34 cellular contexts compared by ENCODE assay signal in genomic region chr5:66637994-66638393, GRCh38.
"Had no signal": no experiment of that assay in that cellular context is flagged by ENCODE, and none has a peak within 500 bp of the region (broad histone marks: within the 10 kb centered on the region; RNA-seq: fewer than 3 reads in every experiment).

No MANE protein-coding gene starts in this region.

- H3K27me3 ChIP-seq: brain microvascular endothelial cell, MG63, Peyer's patch had no signal

- H3K4me1 ChIP-seq: Peyer's patch had no signal

- ATAC-seq: activated CD8-positive, alpha-beta T cell treated with anti-CD3 and anti-CD28 coated beads for 36 hours; activated T-cell treated with anti-CD3 and anti-CD28 coated beads, Interleukin-2, amount 50 U/mL, for 72 hours; activated T-helper 17 cell treated with anti-CD3 and anti-CD28 coated beads, Interleukin-2, amount 50 U/mL, for 72 hours; PC-3 had no signal

- H3K4me3 Mint-ChIP-seq: activated CD8-positive, alpha-beta T cell treated with anti-CD3 and anti-CD28 coated beads for 36 hours; activated naive CD8-positive, alpha-beta T cell treated with anti-CD3 and anti-CD28 coated beads for 36 hours; activated T-cell treated with anti-CD3 and anti-CD28 coated beads, Interleukin-2, amount 50 U/mL, for 72 hours; activated T-helper 17 cell treated with anti-CD3 and anti-CD28 coated beads, Interleukin-2, amount 50 U/mL, for 72 hours had no signal

- H3K9me3 Mint-ChIP-seq: activated CD8-positive, alpha-beta T cell treated with anti-CD3 and anti-CD28 coated beads for 36 hours; activated naive CD8-positive, alpha-beta T cell treated with anti-CD3 and anti-CD28 coated beads for 36 hours; activated T-cell treated with anti-CD3 and anti-CD28 coated beads, Interleukin-2, amount 50 U/mL, for 72 hours; activated T-helper 17 cell treated with anti-CD3 and anti-CD28 coated beads, Interleukin-2, amount 50 U/mL, for 72 hours had no signal

- H3K27ac ChIP-seq: brain microvascular endothelial cell, Peyer's patch, VCaP had no signal

- H3K4me3 ChIP-seq: MG63, Peyer's patch had no signal

- DNase-seq: activated CD4-positive, alpha-beta T cell treated with anti-CD3 and anti-CD28 coated beads for 1 hour; activated CD4-positive, alpha-beta T cell treated with anti-CD3 and anti-CD28 coated beads for 48 hours; activated CD4-positive, CD25-positive, alpha-beta regulatory T cell; activated CD8-positive, alpha-beta T cell treated with anti-CD3 and anti-CD28 coated beads for 36 hours; activated effector memory CD4-positive, alpha-beta T cell treated with anti-CD3 and anti-CD28 coated beads, Interleukin-2, amount 50 U/mL, for 16 hours; activated naive CD4-positive, alpha-beta T cell; activated naive CD4-positive, alpha-beta T cell treated with anti-CD3 and anti-CD28 coated beads, Interleukin-2, amount 50 U/mL, for 16 hours; activated naive CD8-positive, alpha-beta T cell treated with anti-CD3 and anti-CD28 coated beads for 36 hours; activated T-cell treated with anti-CD3 and anti-CD28 coated beads, Interleukin-2, amount 50 U/mL, for 1 hour; activated T-cell treated with anti-CD3 and anti-CD28 coated beads, Interleukin-2, amount 50 U/mL, for 72 hours; amniotic stem cell; aorta; brain microvascular endothelial cell; Kasumi-1; KG1; MG63; MV-4-11; NCI-H1092; NCI-H1436 treated with DMSO at 0.1 percent for 48 hours; NCI-H1694 treated with DMSO at 0.1 percent for 48 hours; NCI-H2029; NCI-H345; NCI-H524 treated with DMSO at 0.1 percent for 48 hours; NCI-H748 treated with DMSO at 0.1 percent for 48 hours; NK-92 treated with Interleukin-12 subunit alpha and Interleukin-12 subunit beta, amount 100 ng/mL, for 24 hours; PC-3; Peyer's patch; RPMI8226; SW 1271; T-helper 1 cell; T-helper 2 cell; T-helper 9 cell had no signal

- H3K27ac Mint-ChIP-seq: activated CD8-positive, alpha-beta T cell treated with anti-CD3 and anti-CD28 coated beads for 36 hours; activated naive CD8-positive, alpha-beta T cell treated with anti-CD3 and anti-CD28 coated beads for 36 hours; activated T-cell treated with anti-CD3 and anti-CD28 coated beads, Interleukin-2, amount 50 U/mL, for 72 hours; activated T-helper 17 cell treated with anti-CD3 and anti-CD28 coated beads, Interleukin-2, amount 50 U/mL, for 72 hours had no signal

- H3K36me3 ChIP-seq: brain microvascular endothelial cell, MG63, Peyer's patch had no signal

- H3K9me3 ChIP-seq: Peyer's patch had no signal

- H3K4me1 Mint-ChIP-seq: activated naive CD8-positive, alpha-beta T cell treated with anti-CD3 and anti-CD28 coated beads for 36 hours; activated T-helper 17 cell treated with anti-CD3 and anti-CD28 coated beads, Interleukin-2, amount 50 U/mL, for 72 hours had no signal

- H3K36me3 Mint-ChIP-seq: activated naive CD8-positive, alpha-beta T cell treated with anti-CD3 and anti-CD28 coated beads for 36 hours had no signal
